Comparison of ENCODE assay signal across 9 cellular contexts in the genomic region with DNA sequence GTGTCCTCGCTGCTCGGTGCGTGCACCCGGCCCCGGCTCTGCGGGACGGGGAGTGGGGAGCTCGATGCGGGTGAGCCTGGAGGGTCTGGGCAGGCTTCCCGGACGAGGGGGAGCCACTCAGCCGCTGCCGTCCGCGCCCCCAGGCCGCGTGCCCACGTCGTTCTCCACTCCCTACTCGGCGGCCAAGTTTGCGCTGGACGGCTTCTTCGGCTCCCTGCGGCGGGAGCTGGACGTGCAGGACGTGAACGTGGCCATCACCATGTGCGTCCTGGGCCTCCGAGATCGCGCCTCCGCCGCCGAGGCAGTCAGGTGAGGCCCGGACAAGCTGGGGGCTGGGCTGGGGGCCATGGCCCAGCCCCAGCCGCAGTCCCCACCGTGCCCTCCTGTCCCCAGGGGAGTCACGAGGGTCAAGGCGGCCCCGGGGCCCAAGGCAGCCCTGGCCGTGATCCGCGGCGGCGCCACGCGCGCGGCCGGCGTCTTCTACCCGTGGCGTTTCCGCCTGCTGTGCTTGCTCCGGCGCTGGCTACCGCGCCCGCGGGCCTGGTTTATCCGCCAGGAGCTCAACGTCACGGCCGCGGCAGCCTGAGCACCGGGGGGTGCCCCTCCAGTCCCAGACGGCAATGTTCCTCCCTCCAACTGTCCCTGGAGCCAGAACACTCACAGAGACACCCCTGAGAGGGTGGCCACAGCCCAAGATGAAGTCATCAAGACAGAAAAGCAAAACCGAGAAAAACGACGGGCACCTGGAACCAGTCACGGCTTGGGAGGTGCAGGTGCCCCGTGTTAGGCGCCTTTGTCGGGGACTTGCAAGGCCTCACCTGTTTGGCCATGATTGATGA. TPM values are rescaled to one million over a fixed set of nuclear protein-coding genes. Genes with fewer than 3 reads are reported as not detected.
A peak's percentile ranks its signal among the peaks of the same experiment; 100 is the strongest.
DNase-seq lines count a peak whose midpoint lies in the region; TF ChIP-seq lines count a peak whose summit lies in the region.
"Had no signal": no experiment of that assay in that cellular context is flagged by ENCODE, and none has a peak within 500 bp of the region (broad histone marks: within the 10 kb centered on the region; RNA-seq: fewer than 3 reads in every experiment).

No MANE protein-coding gene starts in this region.

- H3K27me3 ChIP-seq in BLaER1 (no peaks in the 10 kb centered on the region), OCI-LY1 (ENCODE audit: insufficient read depth, low read length) (no peaks in the 10 kb centered on the region), ectodermal cell (ENCODE audit: control insufficient read depth, insufficient read depth, low read length, poor library complexity, severe bottlenecking) (no peaks in the 10 kb centered on the region), neural cell (ENCODE audit: insufficient read depth, low read depth, low read length) (no peaks in the 10 kb centered on the region)

- no peak for TF ChIP-seq RAD21 in neural cell (conservative IDR thresholded peaks at IDR 0.05)

- H3K4me1 ChIP-seq in BLaER1 (peaks cover 30% of the 10 kb centered on the region), OCI-LY1 (ENCODE audit: insufficient read depth, low read length, severe bottlenecking) (peaks cover 18% of the 10 kb centered on the region), ectodermal cell (ENCODE audit: control insufficient read depth, insufficient read depth, low read length) (no peaks in the 10 kb centered on the region)

- H3K9ac ChIP-seq in BLaER1 (no peak overlapping the region), OCI-LY1 (ENCODE audit: low read length) (no peak overlapping the region), neural cell (ENCODE audit: low read length) (no peak overlapping the region)

- H3K79me2 ChIP-seq in OCI-LY1 (ENCODE audit: insufficient read depth, low read length) = peaks cover 24% of the 10 kb centered on the region
- peaks cover 20% of the 10 kb centered on the region for H3K79me2 ChIP-seq in neural cell (replicated peaks; ENCODE audit: insufficient read depth, low read length)

- 75% methylated on average over 76 of the region's 76 CpGs for WGBS in ectodermal cell, 2 experiments
- WGBS in lower leg skin, 2 donors = 42 to 65% methylated on average over 20 to 56 of the region's 76 CpGs

- H3K9me2 ChIP-seq in OCI-LY1 (ENCODE audit: low read depth, low read length) (no peaks in the 10 kb centered on the region), neural cell (ENCODE audit: insufficient read depth, low read length) (no peaks in the 10 kb centered on the region)

- peak overlapping the region; percentile 93 for H3K4me2 ChIP-seq in BLaER1
- 0 out of 2 replicates have a peak overlapping the region, but pooled peaks have one; percentile 25 for H3K4me2 ChIP-seq in OCI-LY1 (ENCODE audit: low read length)
- no peak overlapping the region for H3K4me2 ChIP-seq in neural cell (ENCODE audit: low read length)

- in situ Hi-C loops in GM13977 (cut with MboI; ENCODE audit: low pct_unique_long_range_greater_than_20kb, low sequenced_read_pairs, unreplicated experiment) = no loop called here

- H3F3A ChIP-seq in OCI-LY1 (ENCODE audit: insufficient read depth, low read length) = peaks cover 4% of the 10 kb centered on the region; the same call in 1 of the 2 replicates
- H3F3A ChIP-seq in neural cell (ENCODE audit: insufficient read depth, low read length, poor library complexity, severe bottlenecking) = no peaks in the 10 kb centered on the region

- no peak for DNase-seq in cerebellum (ENCODE audit: low spot score)
- DNase-seq in retina = no peak
- DNase-seq in GM13977 (ENCODE audit: low spot score) = no peak
- DNase-seq in lower leg skin (ENCODE audit: low spot score in 2 of 2) = no peak

- peaks cover 13% of the 10 kb centered on the region for H3K36me3 ChIP-seq in BLaER1
- H3K36me3 ChIP-seq in OCI-LY1 (ENCODE audit: insufficient read depth, low read length) = peaks cover 23% of the 10 kb centered on the region
- peaks cover 5% of the 10 kb centered on the region for H3K36me3 ChIP-seq in ectodermal cell (ENCODE audit: control insufficient read depth, insufficient read depth, low read length)
- no peaks in the 10 kb centered on the region for H3K36me3 ChIP-seq in neural cell (ENCODE audit: insufficient read depth, low read length)

- no peak; the same call in 1 of the 2 replicates for TF ChIP-seq CTCF in OCI-LY1 (IDR thresholded peaks at IDR 0.05; ENCODE audit: low read length)
- TF ChIP-seq CTCF in neural cell (IDR thresholded peaks at IDR 0.05; ENCODE audit: poor library complexity, severe bottlenecking) = peak; percentile 11
- TF ChIP-seq CTCF in GM13977 (IDR thresholded peaks at IDR 0.05; ENCODE audit: extremely low read depth, insufficient read depth, missing control alignments) = no peak
- no peak for TF ChIP-seq CTCF in lower leg skin (IDR thresholded peaks at IDR 0.05)

- no peak overlapping the region for H2AFZ ChIP-seq in OCI-LY1 (ENCODE audit: low read length)
- no peak overlapping the region for H2AFZ ChIP-seq in neural cell (ENCODE audit: low read depth, low read length)

- H3K27ac ChIP-seq in BLaER1 (peak overlapping the region; percentile 41; the same call in 1 of the 2 replicates), OCI-LY1 (ENCODE audit: low read depth, low read length, poor library complexity, severe bottlenecking) (no peak overlapping the region), ectodermal cell (ENCODE audit: insufficient read depth, low read depth, low read length, poor library complexity, severe bottlenecking) (no peak overlapping the region), neural cell (ENCODE audit: low read length) (no peak overlapping the region)

- H3K9me3 ChIP-seq in BLaER1 = no peaks in the 10 kb centered on the region
- H3K9me3 ChIP-seq in OCI-LY1 (ENCODE audit: low read length) = no peaks in the 10 kb centered on the region
- no peaks in the 10 kb centered on the region for H3K9me3 ChIP-seq in ectodermal cell (ENCODE audit: control insufficient read depth, low read length)
- no peaks in the 10 kb centered on the region for H3K9me3 ChIP-seq in neural cell (ENCODE audit: low read length)

- TF ChIP-seq POLR2A in lower leg skin (IDR thresholded peaks at IDR 0.05) = no peak

- H4K20me1 ChIP-seq in BLaER1 (peaks cover 24% of the 10 kb centered on the region), OCI-LY1 (ENCODE audit: insufficient read depth, low read length) (no peaks in the 10 kb centered on the region), neural cell (ENCODE audit: insufficient read depth) (peaks cover 11% of the 10 kb centered on the region)

- H3K4me3 ChIP-seq in BLaER1 (peak overlapping the region; percentile 76; the same call in 1 of the 2 replicates), OCI-LY1 (ENCODE audit: low read depth, low read length, poor library complexity, severe bottlenecking) (peak overlapping the region; percentile 67), ectodermal cell (ENCODE audit: insufficient read depth, low read depth, low read length) (peak overlapping the region; percentile 6), neural cell (ENCODE audit: low read length) (peak overlapping the region; percentile 56), lower leg skin (ENCODE audit: low read depth, poor library complexity, severe bottlenecking) (no peak overlapping the region)

- intact Hi-C loops in lower leg skin (cut with DNase I; ENCODE audit: low total_unique reads) = loop anchor here (10.0 kb wide), 1 partner anchor 643 kb away; no protein-coding TSS in a partner anchor

- no peak for TF ChIP-seq EP300 in neural cell (conservative IDR thresholded peaks at IDR 0.05; ENCODE audit: poor library complexity, severe bottlenecking)

TF ChIP-seq in neural cell, 6 proteins besides CTCF, POLR2A, EP300 and RAD21:
- TF ChIP-seq MXI1 (conservative IDR thresholded peaks at IDR 0.05; ENCODE audit: poor library complexity, severe bottlenecking) = no peak
- TF ChIP-seq POLR2AphosphoS5 (IDR thresholded peaks at IDR 0.05) = peak; percentile 5
TF ChIP-seq in neural cell: peak in this region for 1.

RNA-seq across cellular contexts. Expression of a gene that starts 2.5 kb away (rescaled TPM):
- polyA plus RNA-seq in ectodermal cell (2013, experiment 1 of 4) = 1,043 TPM
- polyA plus RNA-seq in ectodermal cell (2013, experiment 2 of 4) = 965 TPM
- 975 TPM for polyA plus RNA-seq in ectodermal cell (2013, experiment 3 of 4)
- polyA plus RNA-seq in ectodermal cell (2013, experiment 4 of 4) = 1,114 TPM
- polyA plus RNA-seq in neural cell = 358 and 452 TPM in 2 replicates
- polyA minus RNA-seq in neural cell = 119 TPM in 2 replicates
- total RNA-seq in cerebellum = 159 TPM
- 1,000 to 10,000 TPM; 1,101 to 1,427 (median 1,254) TPM for total RNA-seq in lower leg skin

RNA-seq across cellular contexts. Expression of a gene that starts 6.8 kb away (rescaled TPM):
- polyA plus RNA-seq in ectodermal cell (2013, experiment 1 of 4) = 35.0 TPM
- 38.7 TPM for polyA plus RNA-seq in ectodermal cell (2013, experiment 2 of 4)
- polyA plus RNA-seq in ectodermal cell (2013, experiment 3 of 4) = 38.7 TPM
- polyA plus RNA-seq in ectodermal cell (2013, experiment 4 of 4) = 35.8 TPM
- 170 and 223 TPM in 2 replicates for polyA plus RNA-seq in neural cell
- 58.5 and 65.5 TPM in 2 replicates for polyA minus RNA-seq in neural cell
- total RNA-seq in cerebellum = 15.0 TPM
- total RNA-seq in lower leg skin = 10 to 100 TPM; 20.1 to 38.1 (median 24.8) TPM

RNA-seq across cellular contexts. Expression of a gene that starts 7.3 kb away (rescaled TPM):
- polyA plus RNA-seq in ectodermal cell (2013, experiment 1 of 4) = 16.3 TPM
- polyA plus RNA-seq in ectodermal cell (2013, experiment 2 of 4) = 18.0 TPM
- 22.3 TPM for polyA plus RNA-seq in ectodermal cell (2013, experiment 3 of 4)
- polyA plus RNA-seq in ectodermal cell (2013, experiment 4 of 4) = 22.4 TPM
- polyA plus RNA-seq in neural cell = 46.0 and 52.3 TPM in 2 replicates
- polyA minus RNA-seq in neural cell = 14.0 and 14.4 TPM in 2 replicates
- 12.2 TPM for total RNA-seq in cerebellum
- 10 to 100 TPM; 43.6 to 65.5 (median 54.1) TPM for total RNA-seq in lower leg skin

RNA-seq across cellular contexts. Expression of a gene that starts 32.4 kb away (rescaled TPM):
- polyA plus RNA-seq in ectodermal cell (2013, experiment 1 of 4) = 63.9 TPM
- polyA plus RNA-seq in ectodermal cell (2013, experiment 2 of 4) = 68.0 TPM
- 52.6 TPM for polyA plus RNA-seq in ectodermal cell (2013, experiment 3 of 4)
- 55.8 TPM for polyA plus RNA-seq in ectodermal cell (2013, experiment 4 of 4)
- polyA plus RNA-seq in neural cell = 43.1 and 46.2 TPM in 2 replicates
- polyA minus RNA-seq in neural cell = 46.0 and 48.9 TPM in 2 replicates
- total RNA-seq in cerebellum (27.9 TPM), lower leg skin (10 to 100 TPM; 40.9 to 81.7 (median 61.2) TPM)

RNA-seq across cellular contexts. Expression of a gene that starts 32.9 kb away (rescaled TPM):
- polyA plus RNA-seq in ectodermal cell (2013, experiment 1 of 4) = not detected
- polyA plus RNA-seq in ectodermal cell (2013, experiment 2 of 4) = not detected
- polyA plus RNA-seq in ectodermal cell (2013, experiment 3 of 4) = not detected
- polyA plus RNA-seq in ectodermal cell (2013, experiment 4 of 4) = not detected
- not detected in 2 replicates for polyA plus RNA-seq in neural cell
- not detected in 2 replicates for polyA minus RNA-seq in neural cell
- total RNA-seq in cerebellum (0.27 TPM), lower leg skin (not detected)
- total RNA-seq: M059J had no signal
